In genomic region chr17:47850373-47850691, GRCh38 we compare ENCODE assay signal across 7 cellular contexts. TPM values are rescaled to one million over a fixed set of nuclear protein-coding genes. Genes with fewer than 3 reads are reported as not detected.
DNase-seq lines count a peak whose midpoint lies in the region; ATAC-seq, FAIRE-seq and TF ChIP-seq lines count a peak whose summit lies in the region.
"Had no signal": no experiment of that assay in that cellular context is flagged by ENCODE, and none has a peak within 500 bp of the region (broad histone marks: within the 10 kb centered on the region; RNA-seq: fewer than 3 reads in every experiment).

No MANE protein-coding gene starts in this region.

- peaks cover 7% of the 10 kb centered on the region for H3K4me1 Mint-ChIP-seq in astrocyte (ENCODE audit: low read depth, unreplicated experiment)
- H3K4me1 Mint-ChIP-seq in naive thymus-derived CD4-positive, alpha-beta T cell = peaks cover 18 to 39% (median 22%) of the 10 kb centered on the region in 7 donors

- peak overlapping the region; percentile 74 for H3K4me2 ChIP-seq in astrocyte (ENCODE audit: low read length)

- intact Hi-C loops in naive thymus-derived CD4-positive, alpha-beta T cell (cut with micrococcal nuclease) = loop anchor here in 1 of 2 donors (2.0 kb wide), 1 partner anchor 14 kb away; no protein-coding TSS in a partner anchor
- intact Hi-C loops in gastrocnemius medialis (cut with DNase I; ENCODE audit: low total_unique reads) = no loop called here

- peaks cover 70% of the 10 kb centered on the region for H3K27me3 Mint-ChIP-seq in astrocyte (ENCODE audit: low read depth, unreplicated experiment)
- peaks cover 69 to 94% (median 79%) of the 10 kb centered on the region in 5 donors for H3K27me3 Mint-ChIP-seq in naive thymus-derived CD4-positive, alpha-beta T cell

- no peak for TF ChIP-seq POLR2A in gastrocnemius medialis (IDR thresholded peaks at IDR 0.05)

- no peak overlapping the region for H3K9ac ChIP-seq in astrocyte (ENCODE audit: low read length)

- peaks cover 0 to 4% of the 10 kb centered on the region in 2 experiments; a peak in 1 of 3 replicates for H3K36me3 ChIP-seq in HEK293 (ENCODE audit: control insufficient read depth in 2 of 2, insufficient read depth in 1 of 2, low read length in 2 of 2)
- no peaks in the 10 kb centered on the region for H3K36me3 ChIP-seq in astrocyte (ENCODE audit: insufficient read depth, low read length)
- H3K36me3 ChIP-seq in naive thymus-derived CD4-positive, alpha-beta T cell (ENCODE audit: control insufficient read depth in 2 of 3, insufficient read depth in 3 of 3, low read length in 3 of 3) = no peaks in the 10 kb centered on the region
- H3K36me3 ChIP-seq in gastrocnemius medialis = no peaks in the 10 kb centered on the region

- peak overlapping the region; percentile 53 for H3K27ac Mint-ChIP-seq in astrocyte (ENCODE audit: unreplicated experiment)
- H3K27ac Mint-ChIP-seq in naive thymus-derived CD4-positive, alpha-beta T cell = peak overlapping the region in 1 of 9 donors; percentile 51

- no peaks in the 10 kb centered on the region for H4K20me1 ChIP-seq in astrocyte (ENCODE audit: insufficient read depth, low read length)

- FAIRE-seq in astrocyte (lab: Jason Lieb, UNC) = no peak

- H3K27me3 ChIP-seq in astrocyte (ENCODE audit: insufficient read depth, low read length) (peaks cover 90% of the 10 kb centered on the region), gastrocnemius medialis (peaks cover 89 to 98% (median 97%) of the 10 kb centered on the region in 3 donors)
- peaks cover 6 to 41% of the 10 kb centered on the region in 2 donors for H3K27me3 ChIP-seq in naive thymus-derived CD4-positive, alpha-beta T cell (ENCODE audit: control insufficient read depth in 2 of 2, insufficient read depth in 2 of 2, low read length in 2 of 2)

- peak overlapping the region; percentile 67 for H2AFZ ChIP-seq in astrocyte (ENCODE audit: low read depth, low read length)

- CTCF ChIA-PET in HEK293 (lab: Yijun Ruan, JAX) = interaction anchor here (0.6 to 19.4 kb wide), 9 partner anchors 7 to 196 kb away, joined by 3 to 837 read pairs (median 3); partner anchors contain the start of genes SCRN2 and SP2
- CTCF ChIA-PET in naive thymus-derived CD4-positive, alpha-beta T cell (lab: Charles Lee) = interaction anchor here (0.5 to 1.1 kb wide), 2 partner anchors 40 to 672 kb away, joined by 3 to 5 read pairs; no protein-coding TSS in a partner anchor

- H3K27ac ChIP-seq in HEK293 (ENCODE audit: extremely low read depth, low read depth, low read length) = no peak overlapping the region; the same call in 1 of the 2 replicates
- no peak overlapping the region for H3K27ac ChIP-seq in astrocyte (ENCODE audit: low read depth, low read length)
- no peak overlapping the region for H3K27ac ChIP-seq in naive thymus-derived CD4-positive, alpha-beta T cell (ENCODE audit: low read depth, low read length)
- no peak overlapping the region for H3K27ac ChIP-seq in gastrocnemius medialis
- H3K27ac ChIP-seq: dorsolateral prefrontal cortex had no signal

- DNase-seq in astrocyte (ENCODE audit: low read depth) (no peak), activated gamma-delta T cell treated with Interleukin-2 at 50 U/mL for 16 hours (no peak), gastrocnemius medialis (no peak)
- no peak for DNase-seq in naive thymus-derived CD4-positive, alpha-beta T cell

- no peak for ATAC-seq in naive thymus-derived CD4-positive, alpha-beta T cell
- ATAC-seq in HG03196 (IDR thresholded peaks at IDR 0.05; ENCODE audit: unreplicated experiment) = no peak
- ATAC-seq in gastrocnemius medialis = no peak

- H3K4me1 ChIP-seq in HEK293 (ENCODE audit: control insufficient read depth, insufficient read depth, low read length) (peaks cover 4% of the 10 kb centered on the region; the same call in 1 of the 2 replicates), astrocyte (ENCODE audit: insufficient read depth, low read length) (peaks cover 24% of the 10 kb centered on the region), gastrocnemius medialis (peaks cover 5 to 16% of the 10 kb centered on the region in 2 donors)
- H3K4me1 ChIP-seq in naive thymus-derived CD4-positive, alpha-beta T cell (ENCODE audit: control insufficient read depth in 2 of 2, insufficient read depth in 2 of 2, low read length in 2 of 2) = peaks cover 6 to 14% of the 10 kb centered on the region in 2 donors

- H3K79me2 ChIP-seq in astrocyte (ENCODE audit: insufficient read depth, low read length) = no peaks in the 10 kb centered on the region

- POLR2A ChIA-PET in HEK293 (lab: Yijun Ruan, JAX) = interaction anchor here (1.0 to 3.0 kb wide), 8 partner anchors 9 to 642 kb away, joined by 3 to 15 read pairs (median 4); partner anchors contain the start of genes LRRC46, MRPL10, SCRN2 and SP2
- POLR2A ChIA-PET in naive thymus-derived CD4-positive, alpha-beta T cell (lab: Charles Lee) = interaction anchor here (4.2 to 6.6 kb wide), 2 partner anchors 40 to 45 kb away, joined by 17 to 38 read pairs; partner anchors contain the start of gene SP2

- H3K9me3 ChIP-seq in HEK293 (ENCODE audit: control insufficient read depth, insufficient read depth, low read depth, low read length) = no peaks in the 10 kb centered on the region
- H3K9me3 ChIP-seq in astrocyte (ENCODE audit: insufficient read depth, low read depth, low read length) = no peaks in the 10 kb centered on the region
- no peaks in the 10 kb centered on the region for H3K9me3 ChIP-seq in naive thymus-derived CD4-positive, alpha-beta T cell (ENCODE audit: control insufficient read depth in 2 of 3, low read length in 3 of 3)
- no peaks in the 10 kb centered on the region for H3K9me3 ChIP-seq in gastrocnemius medialis

- TF ChIP-seq CTCF in HEK293 (tag by site-specific recombination; IDR thresholded peaks at IDR 0.05) (no peak), astrocyte (IDR thresholded peaks at IDR 0.05; ENCODE audit: insufficient read depth, low read depth, low read length) (no peak), gastrocnemius medialis (IDR thresholded peaks at IDR 0.05 in 4 of 5, conservative IDR thresholded peaks at IDR 0.05 in 1 of 5) (no peak)

- peak overlapping the region; percentile 80 for H3K4me3 Mint-ChIP-seq in astrocyte (ENCODE audit: unreplicated experiment)
- peak overlapping the region; percentile 38 to 80 (median 66) for H3K4me3 Mint-ChIP-seq in naive thymus-derived CD4-positive, alpha-beta T cell

- in situ Hi-C loops in gastrocnemius medialis (cut with MboI; ENCODE audit: low sequenced_read_pairs in 4 of 4) = no loop called here

- H3K9me3 Mint-ChIP-seq in astrocyte (ENCODE audit: unreplicated experiment) = no peaks in the 10 kb centered on the region
- H3K9me3 Mint-ChIP-seq in naive thymus-derived CD4-positive, alpha-beta T cell = peaks cover 0 to 6% (median 0%) of the 10 kb centered on the region in 11 donors

- H3K36me3 Mint-ChIP-seq in astrocyte (ENCODE audit: low read depth, unreplicated experiment) = peaks cover 3% of the 10 kb centered on the region
- H3K36me3 Mint-ChIP-seq in naive thymus-derived CD4-positive, alpha-beta T cell = no peaks in the 10 kb centered on the region

- H3K4me3 ChIP-seq in HEK293 (ENCODE audit: low read depth, low read length) (peak overlapping the region; percentile 46), astrocyte (ENCODE audit: insufficient read depth, low read depth, low read length) (peak overlapping the region; percentile 31), gastrocnemius medialis (peak overlapping the region in 2 of 4 donors; percentile 38 to 43)
- H3K4me3 ChIP-seq in naive thymus-derived CD4-positive, alpha-beta T cell (ENCODE audit: low read length) = peak overlapping the region; percentile 20

TF ChIP-seq in HEK293, 187 proteins besides CTCF, POLR2A, EP300 and RAD21 (continues in another document):
- TF ChIP-seq ZNF837 (tag by site-specific recombination; IDR thresholded peaks at IDR 0.05) (no peak), ZNF704 (tag by site-specific recombination; IDR thresholded peaks at IDR 0.05) (no peak), ZNF202 (tag by site-specific recombination; IDR thresholded peaks at IDR 0.05; ENCODE audit: borderline replicate concordance) (no peak), ZNF596 (tag by site-specific recombination; IDR thresholded peaks at IDR 0.05) (no peak), HOXC10 (CRISPR knock-in tag; IDR thresholded peaks at IDR 0.05) (no peak)

RNA-seq across cellular contexts. Expression of gene SP6, which starts 0.6 kb away (rescaled TPM):
- total RNA-seq in astrocyte = 1.3 and 1.6 TPM in 2 replicates
- under 1 TPM in 3 of 5 experiments, not detected in 2; 0.16 to 0.29 (median 0.22) TPM for total RNA-seq in naive thymus-derived CD4-positive, alpha-beta T cell
- under 1 TPM in 1 of 2 donors, not detected in 1; 0.05 TPM for polyA plus RNA-seq in naive thymus-derived CD4-positive, alpha-beta T cell
- under 1 TPM in 1 of 4 donors, not detected in 3; 0.16 TPM for total RNA-seq in gastrocnemius medialis

RNA-seq across cellular contexts. Expression of gene SCRN2, which starts 9.3 kb away (rescaled TPM):
- 17.5 and 19.4 TPM in 2 replicates for total RNA-seq in astrocyte
- total RNA-seq in naive thymus-derived CD4-positive, alpha-beta T cell = 10 to 100 TPM; 33.4 to 55.9 (median 41.4) TPM
- polyA plus RNA-seq in naive thymus-derived CD4-positive, alpha-beta T cell = 10 to 100 TPM; 27.5 to 34.8 TPM
- total RNA-seq in gastrocnemius medialis = 10 to 100 TPM; 11.0 to 22.3 (median 16.8) TPM

RNA-seq across cellular contexts. Expression of gene LRRC46, which starts 18.9 kb away (rescaled TPM):
- total RNA-seq in astrocyte = 0.30 and 0.62 TPM in 2 replicates
- total RNA-seq in naive thymus-derived CD4-positive, alpha-beta T cell = 1 to 10 TPM in 2 of 5 experiments, under 1 TPM in 3; 0.20 to 1.7 (median 0.66) TPM
- 1 to 10 TPM; 1.2 to 1.8 TPM for polyA plus RNA-seq in naive thymus-derived CD4-positive, alpha-beta T cell
- under 1 TPM in 1 of 4 donors, not detected in 3; 0.20 TPM for total RNA-seq in gastrocnemius medialis

RNA-seq across cellular contexts. Expression of gene MRPL10, which starts 19.0 kb away (rescaled TPM):
- total RNA-seq in astrocyte (29.8 and 33.2 TPM in 2 replicates), gastrocnemius medialis (10 to 100 TPM; 38.6 to 76.5 (median 49.6) TPM)
- 10 to 100 TPM; 33.6 to 51.2 (median 35.7) TPM for total RNA-seq in naive thymus-derived CD4-positive, alpha-beta T cell
- 10 to 100 TPM; 36.5 to 44.0 TPM for polyA plus RNA-seq in naive thymus-derived CD4-positive, alpha-beta T cell

RNA-seq across cellular contexts. Expression of gene OSBPL7, which starts 28.7 kb away (rescaled TPM):
- total RNA-seq in astrocyte (20.7 and 21.4 TPM in 2 replicates), gastrocnemius medialis (1 to 10 TPM in 3 of 4 donors, under 1 TPM in 1; 0.89 to 4.6 (median 1.6) TPM)
- 10 to 100 TPM; 36.6 to 46.1 (median 41.4) TPM for total RNA-seq in naive thymus-derived CD4-positive, alpha-beta T cell
- polyA plus RNA-seq in naive thymus-derived CD4-positive, alpha-beta T cell = 1 to 10 TPM; 4.0 to 6.3 TPM
